ENCODE assay signal across 8 cellular contexts in the genomic region with DNA sequence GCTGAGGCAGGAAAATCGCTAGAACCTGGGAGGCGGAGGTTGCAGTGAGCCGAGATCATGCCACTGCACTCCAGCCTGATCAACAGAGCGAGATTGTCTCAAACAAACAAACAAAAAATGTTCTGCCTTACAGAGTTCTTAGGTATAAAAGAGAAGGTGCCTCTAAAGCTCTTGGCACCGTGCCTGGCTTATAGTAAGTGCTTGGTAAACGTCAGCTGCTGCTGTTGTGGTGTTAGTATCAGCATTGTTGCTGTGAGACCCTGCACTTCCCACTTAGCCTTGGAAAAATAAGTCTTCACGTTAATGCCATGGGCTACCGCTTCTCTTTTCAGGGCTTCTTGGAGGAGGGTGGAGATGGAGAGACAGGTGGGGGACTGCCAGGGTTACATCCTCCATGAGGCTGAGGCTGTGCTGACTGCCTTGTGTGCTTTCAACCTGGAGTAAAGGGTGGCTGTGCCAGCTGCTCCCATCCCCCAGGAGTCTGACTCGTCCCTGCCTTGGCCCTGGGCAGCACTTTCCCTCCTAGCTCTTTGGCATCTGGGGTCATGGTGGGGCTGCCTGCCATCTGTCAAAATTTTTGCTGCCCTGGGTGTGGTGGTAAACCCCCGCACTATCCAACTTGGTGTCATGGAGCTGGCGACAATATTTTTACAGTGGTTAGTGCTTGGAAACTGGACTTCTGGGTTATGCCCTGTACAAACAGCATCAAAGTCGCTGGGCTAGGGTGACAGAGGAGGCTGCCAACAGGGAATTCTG. TPM values are rescaled to one million over a fixed set of nuclear protein-coding genes. Genes with fewer than 3 reads are reported as not detected.
DNase-seq lines count a peak whose midpoint lies in the region; ATAC-seq, FAIRE-seq and TF ChIP-seq lines count a peak whose summit lies in the region.
"Had no signal": no experiment of that assay in that cellular context is flagged by ENCODE, and none has a peak within 500 bp of the region (broad histone marks: within the 10 kb centered on the region; RNA-seq: fewer than 3 reads in every experiment).

No MANE protein-coding gene starts in this region.

- 53 to 66% (median 60%) methylated on average over 12 of the region's 12 CpGs for WGBS in heart left ventricle, 4 donors

- no peaks in the 10 kb centered on the region; the same call in 1 of the 2 replicates for H3K36me3 ChIP-seq in MG63
- H3K36me3 ChIP-seq in heart left ventricle = no peaks in the 10 kb centered on the region
- no peaks in the 10 kb centered on the region for H3K36me3 ChIP-seq in thoracic aorta
- H3K36me3 ChIP-seq: neutrophil had no signal

- no peaks in the 10 kb centered on the region for H3K27me3 ChIP-seq in MG63
- H3K27me3 ChIP-seq in heart left ventricle = no peaks in the 10 kb centered on the region
- H3K27me3 ChIP-seq in thoracic aorta (replicated peaks; ENCODE audit: insufficient read depth) = no peaks in the 10 kb centered on the region
- H3K27me3 ChIP-seq: neutrophil had no signal

- peak overlapping the region in 2 of 12 donors; percentile 44 to 72 for H3K27ac ChIP-seq in heart left ventricle
- peak overlapping the region; percentile 64 to 69 for H3K27ac ChIP-seq in thoracic aorta
- H3K27ac ChIP-seq: neutrophil had no signal

- H3K4me3 ChIP-seq in MG63 (no peak overlapping the region), heart left ventricle (no peak overlapping the region), thoracic aorta (peak overlapping the region; percentile 15)

- no peak for TF ChIP-seq POLR2A in heart left ventricle (IDR thresholded peaks at IDR 0.05)

- H3K4me1 ChIP-seq in heart left ventricle (peaks cover 0 to 59% (median 16%) of the 10 kb centered on the region in 12 donors), thoracic aorta (ENCODE audit: control insufficient read depth in 1 of 2, low read depth in 2 of 2) (peaks cover 19 to 77% of the 10 kb centered on the region in 2 donors)

- H3K9me3 ChIP-seq in MG63 (no peaks in the 10 kb centered on the region), heart left ventricle (no peaks in the 10 kb centered on the region), thoracic aorta (no peaks in the 10 kb centered on the region)
- H3K9me3 ChIP-seq: neutrophil had no signal

- TF ChIP-seq CTCF in heart left ventricle (IDR thresholded peaks at IDR 0.05) = no peak
- no peak for TF ChIP-seq CTCF in thoracic aorta (IDR thresholded peaks at IDR 0.05)

- intact Hi-C loops in heart left ventricle (cut with DNase I) = no loop called here

- DNase-seq in MG63 = peak; percentile 64
- DNase-seq in RCC 7860 (ENCODE audit: low spot score) = peak; percentile 24
- DNase-seq in heart left ventricle = peak in 1 of 5 donors; percentile 57
- no peak for DNase-seq in thoracic aorta (ENCODE audit: low spot score)
- no peak for DNase-seq in inferior parietal cortex (ENCODE audit: extremely low spot score)
- no peak for DNase-seq in AML-193 (lab: John Stamatoyannopoulos, UW)

- no peak for FAIRE-seq in RCC 7860 (lab: Jason Lieb, UNC)

- ATAC-seq in heart left ventricle (peak in 3 of 4 donors; percentile 43 to 68 (median 60)), thoracic aorta (ENCODE audit: insufficient number of reproducible peaks, low FRiP score, low read depth) (peak; percentile 21), GM21360 (IDR thresholded peaks at IDR 0.05; ENCODE audit: unreplicated experiment) (no peak)

RNA-seq across cellular contexts. Expression of a gene that starts 17.8 kb away (rescaled TPM):
- total RNA-seq in MG63 (2014; rRNA removed; shearing (Covaris generic); ENCODE audit: low replicate concordance) = 103 and 128 TPM in 2 replicates
- total RNA-seq in heart left ventricle = 10 to 100 TPM; 30.5 to 75.6 (median 40.6) TPM
- polyA plus RNA-seq in heart left ventricle = 10 to 100 TPM; 31.9 to 38.7 TPM
- total RNA-seq in thoracic aorta = 100 to 1,000 TPM in 1 of 2 donors, 10 to 100 TPM in 1; 96.9 to 139 TPM

Comparison
In these comparisons a context has a peak if more than half of its experiments do, and no peak if none do; other contexts are left out.
1. DNase-seq: peak in MG63 (single experiment) and RCC 7860 (single experiment); none in thoracic aorta (single experiment), inferior parietal cortex (single experiment) and AML-193 (0 of 2).